16 cellular contexts compared by ENCODE assay signal in genomic region chr3:37712387-37712786, GRCh38.
DNase-seq lines count a peak whose midpoint lies in the region; ATAC-seq and TF ChIP-seq lines count a peak whose summit lies in the region.
"Had no signal": no experiment of that assay in that cellular context is flagged by ENCODE, and none has a peak within 500 bp of the region (broad histone marks: within the 10 kb centered on the region; RNA-seq: fewer than 3 reads in every experiment).

No MANE protein-coding gene starts in this region.

- DNase-seq in left ventricle myocardium inferior = no peak
- DNase-seq in right atrium auricular region (ENCODE audit: low spot score) = no peak
- DNase-seq in chondrocyte (ENCODE audit: low spot score) = no peak
- no peak for DNase-seq in vagina (ENCODE audit: extremely low spot score in 2 of 2)
- DNase-seq in cortex of kidney (lab: John Stamatoyannopoulos, UW) = no peak
- DNase-seq in NOMO-1 treated with DMSO at 0.1 percent for 48 hours (lab: John Stamatoyannopoulos, UW; ENCODE audit: unreplicated experiment) = no peak
- no peak for DNase-seq in glomerular visceral epithelial cell (ENCODE audit: extremely low spot score)
- DNase-seq: brain microvascular endothelial cell; CD4-positive, alpha-beta memory T cell; mucosa of descending colon; NCI-H1105; NCI-H2227 treated with DMSO at 0.1 percent for 48 hours; nucleus accumbens had no signal

- peak overlapping the region; percentile 11 for H3K27ac Mint-ChIP-seq in chondrocyte (ENCODE audit: unreplicated experiment)
- H3K27ac Mint-ChIP-seq: activated naive CD4-positive, alpha-beta T cell treated with anti-CD3 and anti-CD28 coated beads, Interleukin-2, amount 50 U/mL, for 24 hours had no signal

- H3K27me3 ChIP-seq in left ventricle myocardium inferior (ENCODE audit: low read depth) (no peaks in the 10 kb centered on the region), right atrium auricular region (no peaks in the 10 kb centered on the region), vagina (no peaks in the 10 kb centered on the region)
- H3K27me3 ChIP-seq: brain microvascular endothelial cell, hepatocyte had no signal

- H3K27ac ChIP-seq in left ventricle myocardium inferior (replicated peaks) (peak overlapping the region; percentile 48), right atrium auricular region (peak overlapping the region in 1 of 2 donors; percentile 27), vagina (peak overlapping the region; percentile 58)
- H3K27ac ChIP-seq: brain microvascular endothelial cell, hepatocyte had no signal

- TF ChIP-seq CTCF in left ventricle myocardium inferior (IDR thresholded peaks at IDR 0.05; ENCODE audit: borderline replicate concordance) (no peak), right atrium auricular region (IDR thresholded peaks at IDR 0.05) (no peak), chondrocyte (IDR thresholded peaks at IDR 0.05) (no peak), vagina (IDR thresholded peaks at IDR 0.05) (no peak)

- H3K9me3 Mint-ChIP-seq in chondrocyte (ENCODE audit: low read depth) = peaks cover 9% of the 10 kb centered on the region
- H3K9me3 Mint-ChIP-seq: activated naive CD4-positive, alpha-beta T cell treated with anti-CD3 and anti-CD28 coated beads, Interleukin-2, amount 50 U/mL, for 24 hours; CD4-positive, alpha-beta memory T cell had no signal

- no peak overlapping the region for H3K4me3 ChIP-seq in left ventricle myocardium inferior
- no peak overlapping the region for H3K4me3 ChIP-seq in right atrium auricular region
- H3K4me3 ChIP-seq in vagina = no peak overlapping the region
- H3K4me3 ChIP-seq: hepatocyte, mucosa of descending colon had no signal

- no peaks in the 10 kb centered on the region for H3K36me3 Mint-ChIP-seq in chondrocyte (ENCODE audit: low read depth)
- H3K36me3 Mint-ChIP-seq: activated naive CD4-positive, alpha-beta T cell treated with anti-CD3 and anti-CD28 coated beads, Interleukin-2, amount 50 U/mL, for 24 hours; CD4-positive, alpha-beta memory T cell had no signal

- intact Hi-C loops in left ventricle myocardium inferior (cut with micrococcal nuclease) (no loop called here), vagina (cut with DNase I) (no loop called here)

- peak; percentile 53 for ATAC-seq in HG02973 (IDR thresholded peaks at IDR 0.05; ENCODE audit: unreplicated experiment)
- ATAC-seq: mucosa of descending colon had no signal

- peaks cover 28% of the 10 kb centered on the region for H3K4me1 Mint-ChIP-seq in chondrocyte (ENCODE audit: low read depth)
- H3K4me1 Mint-ChIP-seq: activated naive CD4-positive, alpha-beta T cell treated with anti-CD3 and anti-CD28 coated beads, Interleukin-2, amount 50 U/mL, for 24 hours had no signal

- peaks cover 47% of the 10 kb centered on the region for H3K4me1 ChIP-seq in left ventricle myocardium inferior
- peaks cover 0 to 41% of the 10 kb centered on the region in 2 donors for H3K4me1 ChIP-seq in right atrium auricular region
- H3K4me1 ChIP-seq in vagina = peaks cover 22% of the 10 kb centered on the region

- no peak for TF ChIP-seq POLR2A in vagina (IDR thresholded peaks at IDR 0.05)

- H3K36me3 ChIP-seq in left ventricle myocardium inferior = peaks cover 7% of the 10 kb centered on the region
- H3K36me3 ChIP-seq in right atrium auricular region = no peaks in the 10 kb centered on the region
- no peaks in the 10 kb centered on the region for H3K36me3 ChIP-seq in vagina
- H3K36me3 ChIP-seq: brain microvascular endothelial cell had no signal

- peaks cover 22% of the 10 kb centered on the region for H3K27me3 Mint-ChIP-seq in chondrocyte (ENCODE audit: low read depth)

- H3K9me3 ChIP-seq in left ventricle myocardium inferior (replicated peaks) (no peaks in the 10 kb centered on the region), right atrium auricular region (no peaks in the 10 kb centered on the region), vagina (no peaks in the 10 kb centered on the region)
- H3K9me3 ChIP-seq: mucosa of descending colon had no signal

- H3K4me3 Mint-ChIP-seq in chondrocyte (ENCODE audit: unreplicated experiment) = no peak overlapping the region
- H3K4me3 Mint-ChIP-seq: activated naive CD4-positive, alpha-beta T cell treated with anti-CD3 and anti-CD28 coated beads, Interleukin-2, amount 50 U/mL, for 24 hours; CD4-positive, alpha-beta memory T cell had no signal
